21 cellular contexts compared by ENCODE assay signal in genomic region chr2:165198181-165198580, GRCh38. TPM values are rescaled to one million over a fixed set of nuclear protein-coding genes. Genes with fewer than 3 reads are reported as not detected.
DNase-seq lines count a peak whose midpoint lies in the region; ATAC-seq, FAIRE-seq and TF ChIP-seq lines count a peak whose summit lies in the region.
"Had no signal": no experiment of that assay in that cellular context is flagged by ENCODE, and none has a peak within 500 bp of the region (broad histone marks: within the 10 kb centered on the region; RNA-seq: fewer than 3 reads in every experiment).

No MANE protein-coding gene starts in this region.

- POLR2A ChIA-PET in H1 (lab: Charles Lee; ENCODE audit: partially characterized antibody), result no interaction called here

- no peak overlapping the region for H2AK5ac ChIP-seq in H1 (ENCODE audit: low read depth, low read length)

- DNase-seq in NCI-H2029 (lab: John Stamatoyannopoulos, UW), result peak; percentile 39
- no peak for DNase-seq in NCI-H2029 treated with DMSO at 0.1 percent for 48 hours (lab: John Stamatoyannopoulos, UW)
- DNase-seq in M059J (ENCODE audit: low read depth), result peak; percentile 5
- DNase-seq in H1 (ENCODE audit: low read depth in 1 of 2, low spot score in 2 of 2), result no peak
- DNase-seq in tibial artery, result no peak
- no peak for DNase-seq in adrenal gland
- no peak for DNase-seq in putamen (ENCODE audit: low spot score)
- DNase-seq: 8988T; CD8-positive, alpha-beta memory T cell; GF-D8; GOT3; NCI-H187 treated with DMSO at 0.1 percent for 48 hours; OCI-M1; SHP77 treated with DMSO at 0.1 percent for 48 hours had no signal

- intact Hi-C loops in tibial artery (cut with DNase I; ENCODE audit: low total_unique reads), result no loop called here
- intact Hi-C loops in adrenal gland (cut with DNase I), result no loop called here

- TF ChIP-seq POLR2A in H1 (IDR thresholded peaks at IDR 0.05; ENCODE audit: control extremely low read depth in 1 of 2, low read depth in 2 of 2, low read length in 2 of 2) (no peak), adrenal gland (IDR thresholded peaks at IDR 0.05) (no peak)

- no peak for TF ChIP-seq RAD21 in H1 (IDR thresholded peaks at IDR 0.05 in 1 of 2, conservative IDR thresholded peaks at IDR 0.05 in 1 of 2; ENCODE audit: low read depth in 2 of 2, low read length in 2 of 2)

- H3K9ac ChIP-seq in H1 (replicated peaks in 1 of 4; ENCODE audit: extremely low read depth in 1 of 4, low read depth in 3 of 4, low read length in 3 of 4), result no peak overlapping the region
- H3K9ac ChIP-seq: BLaER1 had no signal

- no peaks in the 10 kb centered on the region for H3K79me2 ChIP-seq in H1 (ENCODE audit: control insufficient read depth in 1 of 2, insufficient read depth in 2 of 2, low read length in 2 of 2)

- H2BK20ac ChIP-seq in H1 (ENCODE audit: low read length), result no peak overlapping the region

- no peak overlapping the region for H2BK120ac ChIP-seq in H1 (replicated peaks; ENCODE audit: low read depth, low read length)

- H3K9me3 ChIP-seq in H1 (ENCODE audit: insufficient read depth in 2 of 2, low read depth in 1 of 2, low read length in 1 of 2), result no peaks in the 10 kb centered on the region
- H3K9me3 ChIP-seq in tibial artery, result no peaks in the 10 kb centered on the region
- H3K9me3 ChIP-seq in adrenal gland (replicated peaks in 1 of 3), result no peaks in the 10 kb centered on the region
- H3K9me3 ChIP-seq: BLaER1 had no signal

- H2AFZ ChIP-seq in H1 (ENCODE audit: low read length), result peak overlapping the region; percentile 91; the same call in 1 of the 2 replicates

- H3K23me2 ChIP-seq in H1 (ENCODE audit: low read depth, low read length), result no peaks in the 10 kb centered on the region

- CTCF ChIA-PET in H1 (lab: Charles Lee; ENCODE audit: partially characterized antibody), result interaction anchor here (0.6 to 16.5 kb wide), 5 partner anchors 32 to 465 kb away, joined by 3 to 218 read pairs (median 4); partner anchors contain the start of gene SCN2A

- H3K79me1 ChIP-seq in H1 (ENCODE audit: low read depth, low read length), result no peaks in the 10 kb centered on the region

- no peaks in the 10 kb centered on the region for H4K20me1 ChIP-seq in H1 (replicated peaks in 1 of 2; ENCODE audit: control insufficient read depth in 1 of 2, insufficient read depth in 2 of 2, low read length in 2 of 2)
- H4K20me1 ChIP-seq: BLaER1 had no signal

- peaks cover 0 to 2% (median 0%) of the 10 kb centered on the region in 4 experiments; a peak in 1 of 7 replicates for H3K4me1 ChIP-seq in H1 (replicated peaks in 1 of 4; ENCODE audit: control insufficient read depth in 3 of 4, insufficient read depth in 4 of 4, low read length in 3 of 4)
- peaks cover 0 to 19% (median 0%) of the 10 kb centered on the region in 4 donors for H3K4me1 ChIP-seq in tibial artery
- no peaks in the 10 kb centered on the region for H3K4me1 ChIP-seq in adrenal gland (replicated peaks in 1 of 2)

- H4K5ac ChIP-seq in H1 (ENCODE audit: insufficient read length, low read depth, low read length), result no peak overlapping the region

- no peak for TF ChIP-seq EP300 in H1 (IDR thresholded peaks at IDR 0.05; ENCODE audit: borderline replicate concordance in 1 of 2, low read depth in 2 of 2, low read length in 2 of 2)

- no peak overlapping the region for H3K4me3 ChIP-seq in H1 (ENCODE audit: extremely low read depth in 1 of 4, insufficient read depth in 2 of 4, low read depth in 3 of 4, low read length in 4 of 4)
- H3K4me3 ChIP-seq in tibial artery, result no peak overlapping the region
- no peak overlapping the region for H3K4me3 ChIP-seq in adrenal gland
- H3K4me3 ChIP-seq: BLaER1 had no signal

- H3K14ac ChIP-seq in H1 (ENCODE audit: insufficient read length), result no peak overlapping the region

- no peak overlapping the region for H2BK12ac ChIP-seq in H1 (ENCODE audit: low read depth, low read length)

- FAIRE-seq in H1 (lab: Jason Lieb, UNC), result no peak
- FAIRE-seq: GM12891, GM18507 had no signal

- H2BK15ac ChIP-seq in H1 (ENCODE audit: low read length), result no peak overlapping the region

- ATAC-seq in GM18520 (IDR thresholded peaks at IDR 0.05; ENCODE audit: unreplicated experiment), result no peak
- ATAC-seq: SK-N-SH treated with all-trans-retinoic acid at 6 μM for 48 hours had no signal

- no peak overlapping the region for H3K4ac ChIP-seq in H1 (replicated peaks; ENCODE audit: insufficient read length, low read depth, low read length)

- no peak overlapping the region for H3K18ac ChIP-seq in H1 (ENCODE audit: extremely low read depth, low read length)

- H4K91ac ChIP-seq in H1 (replicated peaks; ENCODE audit: insufficient read length, low read length), result no peak overlapping the region

- H3K4me2 ChIP-seq in H1 (ENCODE audit: insufficient read depth in 1 of 2, low read depth in 2 of 2, low read length in 2 of 2), result no peak overlapping the region
- H3K4me2 ChIP-seq: BLaER1 had no signal

- no peak overlapping the region for H3K23ac ChIP-seq in H1 (ENCODE audit: insufficient read length)

- H3K36me3 ChIP-seq in H1 (ENCODE audit: control insufficient read depth in 2 of 4, insufficient read depth in 4 of 4, low read length in 3 of 4) (no peaks in the 10 kb centered on the region; a peak in 1 of 8 replicates), tibial artery (no peaks in the 10 kb centered on the region), adrenal gland (replicated peaks in 1 of 2) (no peaks in the 10 kb centered on the region)
- H3K36me3 ChIP-seq: BLaER1 had no signal

- no peak overlapping the region for H4K8ac ChIP-seq in H1 (ENCODE audit: extremely low read depth, insufficient read depth, low read length)

- TF ChIP-seq CTCF in H1 (IDR thresholded peaks at IDR 0.05; ENCODE audit: control extremely low read depth in 1 of 3, insufficient read depth in 1 of 3, low read depth in 1 of 3, low read length in 3 of 3), result no peak
- TF ChIP-seq CTCF in tibial artery (IDR thresholded peaks at IDR 0.05), result no peak
- no peak for TF ChIP-seq CTCF in adrenal gland (IDR thresholded peaks at IDR 0.05)

- no peak overlapping the region for H2BK5ac ChIP-seq in H1 (ENCODE audit: low read depth, low read length)

- 86% methylated on average over 2 of the region's 2 CpGs; no CpG with 5 or more reads in 1 of the 2 experiments for WGBS in H1 (ENCODE audit: extremely low coverage in 1 of 2, insufficient coverage in 1 of 2, insufficient read length in 1 of 2, insufficient replicate concordance in 2 of 2, low coverage in 1 of 2, low lambda C conversion rate in 2 of 2, missing lambda C conversion rate in 1 of 2), 2 experiments
- 72 to 76% (median 75%) methylated on average over 2 of the region's 2 CpGs for WGBS in adrenal gland, 4 donors

- H3K27ac ChIP-seq in H1 (ENCODE audit: low read depth, low read length) (no peak overlapping the region), tibial artery (peak overlapping the region; percentile 56 to 57), adrenal gland (no peak overlapping the region)
- H3K27ac ChIP-seq: BLaER1 had no signal

- no peak overlapping the region for H3K56ac ChIP-seq in H1 (replicated peaks; ENCODE audit: insufficient read length, low read depth, low read length)

- H3K27me3 ChIP-seq in H1 (replicated peaks in 1 of 4; ENCODE audit: control insufficient read depth in 3 of 4, extremely low read depth in 1 of 4, insufficient read depth in 3 of 4, low read length in 3 of 4) (no peaks in the 10 kb centered on the region), tibial artery (no peaks in the 10 kb centered on the region), adrenal gland (peaks cover 6% of the 10 kb centered on the region)
- H3K27me3 ChIP-seq: BLaER1 had no signal

TF ChIP-seq in H1, 55 proteins besides CTCF, POLR2A, EP300 and RAD21:
- TF ChIP-seq TAF1 (IDR thresholded peaks at IDR 0.05; ENCODE audit: low read depth, low read length) (no peak), MAFK (IDR thresholded peaks at IDR 0.05; ENCODE audit: low read depth, low read length) (no peak), PHF8 (conservative IDR thresholded peaks at IDR 0.05; ENCODE audit: low read depth, low read length) (no peak), SRF (IDR thresholded peaks at IDR 0.05; ENCODE audit: low read depth, low read length) (0 out of 2 replicates have a peak, but pooled peaks have one; percentile 53)

RNA-seq across cellular contexts. Expression of gene SCN3A, which starts 5.7 kb away (rescaled TPM):
- 0.39 and 0.67 TPM in 2 replicates for total RNA-seq in M059J (2014; rRNA removed; shearing (Covaris generic))
- not detected in 2 replicates for total RNA-seq in H1 (2021; fragmentation: NEBNext Ultra II Directional; extraction: Animal tissue kit (Norgen Biotek cat#: 25700))
- polyA plus RNA-seq in H1 (2011; rRNA removed) (0.02 TPM in 1 of 2 replicates, not detected in the other), adrenal gland (1 to 10 TPM in 2 of 3 donors, under 1 TPM in 1; 0.47 to 2.5 (median 1.1) TPM)
- not detected for polyA plus RNA-seq in H1 (2011; cell fraction: cytosol; rRNA removed)
- polyA plus RNA-seq in H1 (2011; cell fraction: nucleus; rRNA removed), result 0.01 TPM
- polyA plus RNA-seq in H1 (2012, experiment 1 of 2), result 0.06 TPM in 1 of 4 replicates, not detected in the others
- not detected for polyA plus RNA-seq in H1 (2012, experiment 2 of 2)
- 0.02 TPM for polyA plus RNA-seq in H1 (2013, experiment 1 of 2)
- 0.04 TPM for polyA plus RNA-seq in H1 (2013, experiment 2 of 2)
- polyA minus RNA-seq in H1 (2011; rRNA and poly(A)+ RNA removed), result 0.07 TPM in 1 of 2 replicates, not detected in the other
- polyA minus RNA-seq in H1 (2011; cell fraction: cytosol; rRNA and poly(A)+ RNA removed), result not detected
- polyA minus RNA-seq in H1 (2011; cell fraction: nucleus; rRNA and poly(A)+ RNA removed), result not detected
- total RNA-seq in adrenal gland, result 1 to 10 TPM in 3 of 8 donors, under 1 TPM in 5; 0.17 to 4.7 (median 0.49) TPM
- total RNA-seq: CD8-positive, alpha-beta memory T cell; T-helper 1 cell treated with Interleukin-12 subunit alpha and Interleukin-12 subunit beta and Interleukin-4 antibody, amounts not matched to agents 30 ng/mL and 1 ng/mL, for 36 hours had no signal
- polyA plus RNA-seq: CD8-positive, alpha-beta memory T cell had no signal

RNA-seq across cellular contexts. Expression of gene SCN2A, which starts 41.0 kb away (rescaled TPM):
- 0.12 and 0.44 TPM in 2 replicates for total RNA-seq in M059J (2014; rRNA removed; shearing (Covaris generic))
- total RNA-seq in H1 (2021; fragmentation: NEBNext Ultra II Directional; extraction: Animal tissue kit (Norgen Biotek cat#: 25700)), result 0.61 and 1.1 TPM in 2 replicates
- polyA plus RNA-seq in H1 (2011; rRNA removed) (0.18 and 0.25 TPM in 2 replicates), adrenal gland (1 to 10 TPM; 1.0 to 3.5 (median 2.0) TPM)
- polyA plus RNA-seq in H1 (2011; cell fraction: cytosol; rRNA removed), result 0.27 TPM
- polyA plus RNA-seq in H1 (2011; cell fraction: nucleus; rRNA removed), result 0.47 TPM
- polyA plus RNA-seq in H1 (2012, experiment 1 of 2), result 0.17 to 0.32 TPM (median 0.27 TPM) in 4 replicates
- not detected for polyA plus RNA-seq in H1 (2012, experiment 2 of 2)
- polyA plus RNA-seq in H1 (2013, experiment 1 of 2), result 0.85 TPM
- polyA plus RNA-seq in H1 (2013, experiment 2 of 2), result 0.98 TPM
- polyA minus RNA-seq in H1 (2011; rRNA and poly(A)+ RNA removed), result 0.32 and 0.56 TPM in 2 replicates
- polyA minus RNA-seq in H1 (2011; cell fraction: cytosol; rRNA and poly(A)+ RNA removed), result 0.29 TPM
- 1.6 TPM for polyA minus RNA-seq in H1 (2011; cell fraction: nucleus; rRNA and poly(A)+ RNA removed)
- 1 to 10 TPM in 3 of 8 donors, under 1 TPM in 5; 0.34 to 2.6 (median 0.84) TPM for total RNA-seq in adrenal gland
- total RNA-seq: CD8-positive, alpha-beta memory T cell; NCI-H460; T-helper 1 cell treated with Interleukin-12 subunit alpha and Interleukin-12 subunit beta and Interleukin-4 antibody, amounts not matched to agents 30 ng/mL and 1 ng/mL, for 36 hours had no signal
- polyA plus RNA-seq: CD8-positive, alpha-beta memory T cell had no signal

Comparison
In these comparisons a context has a peak if more than half of its experiments do, and no peak if none do; other contexts are left out.
1. DNase-seq: peak in NCI-H2029 (single experiment) and M059J (single experiment); none in NCI-H2029 treated with DMSO at 0.1 percent for 48 hours (single experiment), H1 (0 of 2), tibial artery (0 of 2), adrenal gland (0 of 7) and putamen (single experiment).
2. H3K27ac ChIP-seq: peak in tibial artery (2 of 2); none in H1 (single experiment) and adrenal gland (0 of 5).